In genomic region chr7:114703677-114704076, GRCh38 we compare ENCODE assay signal across 15 cellular contexts.
DNase-seq lines count a peak whose midpoint lies in the region; ATAC-seq lines count a peak whose summit lies in the region.
"Had no signal": no experiment of that assay in that cellular context is flagged by ENCODE, and none has a peak within 500 bp of the region (broad histone marks: within the 10 kb centered on the region; RNA-seq: fewer than 3 reads in every experiment).

No MANE protein-coding gene starts in this region.

- DNase-seq in DMS 273 (lab: John Stamatoyannopoulos, UW; ENCODE audit: unreplicated experiment) (peak; percentile 20), DMS 273 treated with DMSO at 0.1 percent for 48 hours (lab: John Stamatoyannopoulos, UW) (no peak), RKO (ENCODE audit: low spot score) (peak; percentile 2), dermis microvascular lymphatic vessel endothelial cell (ENCODE audit: low read depth in 2 of 2) (peak; percentile 74 to 89), myocyte (ENCODE audit: low read depth) (peak; percentile 25), putamen (ENCODE audit: low spot score) (no peak), foreskin melanocyte (no peak)
- DNase-seq: activated CD4-positive, alpha-beta memory T cell treated with anti-CD3 and anti-CD28 coated beads, Interleukin-2, amount 10 ng/mL, durations not matched to agents 7 days and 5 days; activated naive CD8-positive, alpha-beta T cell treated with anti-CD3 and anti-CD28 coated beads, Interleukin-2, amount 10 ng/mL, durations not matched to agents 7 days and 5 days; effector CD8-positive, alpha-beta T cell; NCI-H524 treated with DMSO at 0.1 percent for 48 hours; retina; stimulated activated naive B cell treated with anti-CD40 and anti-IgM and Interleukin-4, amounts not matched to agents 10 μg/mL and 1 μg/mL and 100 μg/mL, for 72 hours had no signal

- no peak for ATAC-seq in GM19455 (IDR thresholded peaks at IDR 0.05; ENCODE audit: unreplicated experiment)
- ATAC-seq: foreskin keratinocyte; stimulated activated naive B cell treated with anti-CD40 and anti-IgM and Interleukin-4, amounts not matched to agents 10 μg/mL and 1 μg/mL and 100 μg/mL, for 72 hours had no signal

Comparison
In these comparisons a context has a peak if more than half of its experiments do, and no peak if none do; other contexts are left out.
1. DNase-seq: peak in DMS 273 (single experiment), RKO (single experiment), dermis microvascular lymphatic vessel endothelial cell (2 of 2) and myocyte (single experiment); none in DMS 273 treated with DMSO at 0.1 percent for 48 hours (single experiment), putamen (single experiment) and foreskin melanocyte (single experiment).